8 cellular contexts compared by ENCODE assay signal in genomic region chr2:109760265-109760986, GRCh38. TPM values are rescaled to one million over a fixed set of nuclear protein-coding genes. Genes with fewer than 3 reads are reported as not detected.
A peak's percentile ranks its signal among the peaks of the same experiment; 100 is the strongest.
DNase-seq lines count a peak whose midpoint lies in the region; ATAC-seq and TF ChIP-seq lines count a peak whose summit lies in the region.
"Not testable (repeated sequence)": the region's sequence is repeated elsewhere in the genome, so short reads cannot be mapped to it uniquely, and the experiment has no call there.

No MANE protein-coding gene starts in this region.

- not testable (repeated sequence) for H3K27me3 ChIP-seq in CD4-positive, alpha-beta T cell (ENCODE audit: control insufficient read depth, insufficient read depth, low read length); IMR-90 (ENCODE audit: control insufficient read depth, insufficient read depth, low read length); left ventricle myocardium inferior (ENCODE audit: low read depth); naive thymus-derived CD4-positive, alpha-beta T cell (ENCODE audit: control insufficient read depth in 2 of 2, insufficient read depth in 2 of 2, low read length in 2 of 2); psoas muscle (ENCODE audit: insufficient read depth in 3 of 3, low read length in 2 of 3); tibial artery

- H3K4me2 ChIP-seq in IMR-90 (ENCODE audit: low read depth, low read length) = not testable (repeated sequence)

- H3K56ac ChIP-seq in IMR-90 (ENCODE audit: extremely low read depth, insufficient read depth, low read length) = not testable (repeated sequence)

- not testable (repeated sequence) for H2BK20ac ChIP-seq in IMR-90 (ENCODE audit: low read depth, low read length)

- not testable (repeated sequence) for H3K4me3 ChIP-seq in IMR-90 (ENCODE audit: insufficient read depth, low read depth, low read length); naive thymus-derived CD4-positive, alpha-beta T cell (ENCODE audit: low read length); psoas muscle
- H3K4me3 ChIP-seq in coronary artery (peak overlapping the region; percentile 71), left ventricle myocardium inferior (peak overlapping the region; percentile 36), tibial artery (peak overlapping the region; percentile 34 to 42)

- not testable (repeated sequence) for H3K27me3 Mint-ChIP-seq in CD4-positive, alpha-beta T cell; activated CD8-positive, alpha-beta memory T cell treated with anti-CD3 and anti-CD28 coated beads, Interleukin-2, amount 10 ng/mL, durations not matched to agents 7 days and 5 days; naive thymus-derived CD4-positive, alpha-beta T cell

- BruUV-seq in IMR-90 (replicated peaks; lab: Mats Ljungman, UMichigan) = not testable (repeated sequence)

- H3K14ac ChIP-seq in IMR-90 (replicated peaks; ENCODE audit: low read depth, low read length) = not testable (repeated sequence)

- intact Hi-C loops in CD4-positive, alpha-beta T cell (cut with DNase I, micrococcal nuclease); IMR-90 (cut with micrococcal nuclease); left ventricle myocardium inferior (cut with micrococcal nuclease); naive thymus-derived CD4-positive, alpha-beta T cell (cut with micrococcal nuclease); psoas muscle (cut with DNase I); tibial artery (cut with DNase I; ENCODE audit: low total_unique reads): not testable (repeated sequence)

- H2AFZ ChIP-seq in IMR-90 (replicated peaks; ENCODE audit: low read length, poor library complexity) = not testable (repeated sequence)

- H3K23ac ChIP-seq in IMR-90 (ENCODE audit: low read depth, low read length) = not testable (repeated sequence)

- H3K36me3 Mint-ChIP-seq in CD4-positive, alpha-beta T cell (ENCODE audit: low read depth); activated CD8-positive, alpha-beta memory T cell treated with anti-CD3 and anti-CD28 coated beads, Interleukin-2, amount 10 ng/mL, durations not matched to agents 7 days and 5 days; naive thymus-derived CD4-positive, alpha-beta T cell: not testable (repeated sequence)

- TF ChIP-seq RAD21 in IMR-90 (IDR thresholded peaks at IDR 0.05; ENCODE audit: low read length) = not testable (repeated sequence)

- CTCF ChIA-PET in CD4-positive, alpha-beta T cell (lab: Charles Lee); IMR-90 (lab: Yijun Ruan, JAX); activated CD8-positive, alpha-beta memory T cell treated with anti-CD3 and anti-CD28 coated beads, Interleukin-2, amount 10 ng/mL, durations not matched to agents 7 days and 5 days (lab: Charles Lee); naive thymus-derived CD4-positive, alpha-beta T cell (lab: Charles Lee): not testable (repeated sequence)

- H2BK5ac ChIP-seq in IMR-90 (ENCODE audit: low read depth, low read length, poor library complexity, severe bottlenecking) = not testable (repeated sequence)

- H3K9me3 Mint-ChIP-seq in CD4-positive, alpha-beta T cell; activated CD8-positive, alpha-beta memory T cell treated with anti-CD3 and anti-CD28 coated beads, Interleukin-2, amount 10 ng/mL, durations not matched to agents 7 days and 5 days (ENCODE audit: low read depth); naive thymus-derived CD4-positive, alpha-beta T cell: not testable (repeated sequence)

- not testable (repeated sequence) for H3K9me3 ChIP-seq in CD4-positive, alpha-beta T cell (ENCODE audit: control insufficient read depth, low read length); IMR-90 (ENCODE audit: control insufficient read depth, insufficient read depth, low read length); left ventricle myocardium inferior (replicated peaks); naive thymus-derived CD4-positive, alpha-beta T cell (ENCODE audit: control insufficient read depth in 2 of 3, low read length in 3 of 3); psoas muscle; tibial artery

- not testable (repeated sequence) for H3K4ac ChIP-seq in IMR-90 (ENCODE audit: low read depth, low read length)

- peak; percentile 56 for ATAC-seq in CD4-positive, alpha-beta T cell (ENCODE audit: poor library complexity)
- ATAC-seq in IMR-90 (ENCODE audit: low read depth) = peak; percentile 74
- ATAC-seq in activated CD8-positive, alpha-beta memory T cell treated with anti-CD3 and anti-CD28 coated beads, Interleukin-2, amount 10 ng/mL, durations not matched to agents 7 days and 5 days = peak; percentile 55
- peak; percentile 61 for ATAC-seq in naive thymus-derived CD4-positive, alpha-beta T cell
- ATAC-seq in psoas muscle = peak; percentile 26 to 59 (median 46)

- not testable (repeated sequence) for TF ChIP-seq CTCF in CD4-positive, alpha-beta T cell (IDR thresholded peaks at IDR 0.05); IMR-90 (conservative IDR thresholded peaks at IDR 0.05; ENCODE audit: low read depth, low read length); coronary artery (IDR thresholded peaks at IDR 0.05); left ventricle myocardium inferior (IDR thresholded peaks at IDR 0.05; ENCODE audit: borderline replicate concordance); psoas muscle (IDR thresholded peaks at IDR 0.05); tibial artery (IDR thresholded peaks at IDR 0.05)

- not testable (repeated sequence) for H2BK120ac ChIP-seq in IMR-90 (ENCODE audit: low read depth, low read length)

- not testable (repeated sequence) for H3K4me3 Mint-ChIP-seq in CD4-positive, alpha-beta T cell; activated CD8-positive, alpha-beta memory T cell treated with anti-CD3 and anti-CD28 coated beads, Interleukin-2, amount 10 ng/mL, durations not matched to agents 7 days and 5 days
- peak overlapping the region in 2 of 10 donors; percentile 29 to 53 for H3K4me3 Mint-ChIP-seq in naive thymus-derived CD4-positive, alpha-beta T cell

- H3K4me1 Mint-ChIP-seq in CD4-positive, alpha-beta T cell (ENCODE audit: low read depth); activated CD8-positive, alpha-beta memory T cell treated with anti-CD3 and anti-CD28 coated beads, Interleukin-2, amount 10 ng/mL, durations not matched to agents 7 days and 5 days; naive thymus-derived CD4-positive, alpha-beta T cell: not testable (repeated sequence)

- not testable (repeated sequence) for H3K4me1 ChIP-seq in IMR-90 (ENCODE audit: control insufficient read depth, insufficient read depth, low read length); left ventricle myocardium inferior; naive thymus-derived CD4-positive, alpha-beta T cell (ENCODE audit: control insufficient read depth in 2 of 2, insufficient read depth in 2 of 2, low read length in 2 of 2); psoas muscle; tibial artery

- dilution Hi-C loops in IMR-90 (cut with HindIII; ENCODE audit: low sequenced_read_pairs, unreplicated experiment) = not testable (repeated sequence)

- H3K9ac ChIP-seq in IMR-90 (ENCODE audit: low read depth, low read length) = not testable (repeated sequence)

- not testable (repeated sequence) for H2AK9ac ChIP-seq in IMR-90 (replicated peaks; ENCODE audit: low read depth, low read length, poor library complexity)

- in situ Hi-C loops in IMR-90 (cut with MboI; ENCODE audit: low sequenced_read_pairs) = not testable (repeated sequence)

- H4K91ac ChIP-seq in IMR-90 (ENCODE audit: insufficient read depth, low read depth, low read length) = not testable (repeated sequence)

- not testable (repeated sequence) for H4K20me1 ChIP-seq in IMR-90 (ENCODE audit: insufficient read depth, low read length)

- TF ChIP-seq POLR2A in IMR-90 (IDR thresholded peaks at IDR 0.05; ENCODE audit: low read depth, low read length) = not testable (repeated sequence)

- peak in 2 of 10 experiments; percentile 0 to 11 for DNase-seq in CD4-positive, alpha-beta T cell
- DNase-seq in IMR-90; activated CD8-positive, alpha-beta memory T cell treated with anti-CD3 and anti-CD28 coated beads, Interleukin-2, amount 10 ng/mL, durations not matched to agents 7 days and 5 days; left ventricle myocardium inferior; naive thymus-derived CD4-positive, alpha-beta T cell; tibial artery: not testable (repeated sequence)
- DNase-seq in coronary artery (ENCODE audit: low spot score) = peak; percentile 53
- DNase-seq in psoas muscle = peak in 1 of 2 donors; percentile 31

- not testable (repeated sequence) for H3K27ac Mint-ChIP-seq in CD4-positive, alpha-beta T cell; activated CD8-positive, alpha-beta memory T cell treated with anti-CD3 and anti-CD28 coated beads, Interleukin-2, amount 10 ng/mL, durations not matched to agents 7 days and 5 days; naive thymus-derived CD4-positive, alpha-beta T cell

- not testable (repeated sequence) for H4K5ac ChIP-seq in IMR-90 (ENCODE audit: low read depth, low read length)

- not testable (repeated sequence) for H2AK5ac ChIP-seq in IMR-90 (ENCODE audit: low read depth, low read length)

- WGBS in IMR-90 (ENCODE audit: extremely low coverage in 2 of 2, insufficient read length in 1 of 2), 2 experiments = no CpG with 5 or more reads among the region's 102 CpGs
- 0 to 2% (median 1%) methylated on average over 13 to 57 of the region's 102 CpGs for WGBS in psoas muscle, 3 donors

- POLR2A ChIA-PET in CD4-positive, alpha-beta T cell (lab: Charles Lee); IMR-90 (lab: Charles Lee; ENCODE audit: unreplicated experiment); naive thymus-derived CD4-positive, alpha-beta T cell (lab: Charles Lee): not testable (repeated sequence)

- not testable (repeated sequence) for H3K79me1 ChIP-seq in IMR-90 (ENCODE audit: low read depth in 1 of 2, low read length in 2 of 2)

- H3K18ac ChIP-seq in IMR-90 (ENCODE audit: low read depth, low read length) = not testable (repeated sequence)

- not testable (repeated sequence) for H2BK15ac ChIP-seq in IMR-90 (ENCODE audit: low read depth, low read length)

- not testable (repeated sequence) for H3K27ac ChIP-seq in CD4-positive, alpha-beta T cell (ENCODE audit: low read depth, low read length); IMR-90 (ENCODE audit: insufficient read depth, low read length); left ventricle myocardium inferior (replicated peaks); naive thymus-derived CD4-positive, alpha-beta T cell (ENCODE audit: low read depth, low read length); psoas muscle; tibial artery
- H3K27ac ChIP-seq in coronary artery = peak overlapping the region in 1 of 2 donors; percentile 84

- not testable (repeated sequence) for H3K9me1 ChIP-seq in IMR-90 (ENCODE audit: insufficient read depth, low read length)

- not testable (repeated sequence) for H4K8ac ChIP-seq in IMR-90 (ENCODE audit: low read depth in 2 of 2, low read length in 2 of 2)

- not testable (repeated sequence) for H3K36me3 ChIP-seq in IMR-90 (ENCODE audit: control insufficient read depth, insufficient read depth, low read length); left ventricle myocardium inferior; naive thymus-derived CD4-positive, alpha-beta T cell (ENCODE audit: control insufficient read depth in 2 of 3, insufficient read depth in 3 of 3, low read length in 3 of 3); psoas muscle (ENCODE audit: insufficient read depth in 1 of 2, low read depth in 1 of 2); tibial artery

RNA-seq across cellular contexts. Expression of gene RGPD5, which starts 33.7 kb away (rescaled TPM):
- total RNA-seq in CD4-positive, alpha-beta T cell = 100 to 1,000 TPM; 283 to 291 TPM
- total RNA-seq in IMR-90 (2012; rRNA removed) (14.3 and 21.7 TPM in 2 replicates), left ventricle myocardium inferior (24.7 TPM), psoas muscle (10 to 100 TPM; 22.0 to 64.9 (median 36.8) TPM)
- polyA plus RNA-seq in IMR-90 (2012; rRNA removed) (1.1 and 2.5 TPM in 2 replicates), psoas muscle (10 to 100 TPM in 1 of 3 donors, 1 to 10 TPM in 2; 3.3 to 11.0 (median 3.9) TPM)
- polyA plus RNA-seq in IMR-90 (2012; cell fraction: cytosol; rRNA removed) = 0.58 and 1.1 TPM in 2 replicates
- polyA plus RNA-seq in IMR-90 (2012; cell fraction: nucleus; rRNA removed; ENCODE audit: low replicate concordance) = 3.9 and 25.6 TPM in 2 replicates
- total RNA-seq in activated CD8-positive, alpha-beta memory T cell treated with anti-CD3 and anti-CD28 coated beads, Interleukin-2, amount 10 ng/mL, durations not matched to agents 7 days and 5 days = 10 to 100 TPM; 20.2 to 29.1 TPM
- total RNA-seq in naive thymus-derived CD4-positive, alpha-beta T cell = 100 to 1,000 TPM in 2 of 5 experiments, 10 to 100 TPM in 3; 30.3 to 161 (median 99.9) TPM
- 1 to 10 TPM; 4.2 to 5.7 TPM for polyA plus RNA-seq in naive thymus-derived CD4-positive, alpha-beta T cell
